In genomic region chr9:121674952-121675351, GRCh38 we compare ENCODE assay signal across 13 cellular contexts. TPM values are rescaled to one million over a fixed set of nuclear protein-coding genes. Genes with fewer than 3 reads are reported as not detected.
DNase-seq lines count a peak whose midpoint lies in the region; ATAC-seq and TF ChIP-seq lines count a peak whose summit lies in the region.
"Had no signal": no experiment of that assay in that cellular context is flagged by ENCODE, and none has a peak within 500 bp of the region (broad histone marks: within the 10 kb centered on the region; RNA-seq: fewer than 3 reads in every experiment).

No MANE protein-coding gene starts in this region.

- 48% methylated on average over 4 of the region's 6 CpGs for WGBS in mammary epithelial cell (ENCODE audit: low coverage, missing lambda C conversion rate)
- WGBS in mesenchymal stem cell, result 9% methylated on average over 6 of the region's 6 CpGs

- H4K91ac ChIP-seq in mesenchymal stem cell (ENCODE audit: low read length), result no peak overlapping the region

- no peak overlapping the region for H2BK12ac ChIP-seq in mesenchymal stem cell (ENCODE audit: low read length in 2 of 2)

- in situ Hi-C loops in mammary epithelial cell (cut with MboI; ENCODE audit: low sequenced_read_pairs in 2 of 2), result no loop called here

- dilution Hi-C loops in mammary epithelial cell (cut with HindIII; ENCODE audit: low sequenced_read_pairs), result no loop called here

- H3K27me3 ChIP-seq in mammary epithelial cell (ENCODE audit: insufficient read depth, low read length), result no peaks in the 10 kb centered on the region
- H3K27me3 ChIP-seq in mesenchymal stem cell (ENCODE audit: control insufficient read depth in 1 of 2, insufficient read depth in 1 of 2, low read length in 2 of 2), result no peaks in the 10 kb centered on the region
- H3K27me3 ChIP-seq: BLaER1 had no signal

- CTCF ChIA-PET in mammary epithelial cell (lab: Charles Lee; ENCODE audit: low non-redundant PET), result no interaction called here
- CTCF ChIA-PET in RWPE1 (lab: Yijun Ruan, JAX), result interaction anchor here (1.2 kb wide), 1 partner anchor 13 kb away, joined by 3 read pairs; no protein-coding TSS in a partner anchor

- BruUV-seq in mammary epithelial cell (replicated peaks; lab: Mats Ljungman, UMichigan), result no TSS peak

- H2BK5ac ChIP-seq in mesenchymal stem cell (ENCODE audit: low read depth, low read length, poor library complexity, severe bottlenecking), result no peak overlapping the region

- H3K9ac ChIP-seq in mammary epithelial cell (ENCODE audit: insufficient read depth, low read length) (no peak overlapping the region), mesenchymal stem cell (ENCODE audit: low read length) (no peak overlapping the region)
- H3K9ac ChIP-seq: BLaER1 had no signal

- H2BK15ac ChIP-seq in mesenchymal stem cell (ENCODE audit: low read depth, poor library complexity, severe bottlenecking), result no peak overlapping the region

- no peaks in the 10 kb centered on the region for H3K36me3 ChIP-seq in mammary epithelial cell (ENCODE audit: insufficient read depth, low read length)
- H3K36me3 ChIP-seq in mesenchymal stem cell (ENCODE audit: control insufficient read depth in 1 of 2, insufficient read depth in 2 of 2, low read depth in 1 of 2, low read length in 2 of 2), result peaks cover 0 to 13% of the 10 kb centered on the region in 2 experiments

- H3K9me3 ChIP-seq in mammary epithelial cell (replicated peaks; ENCODE audit: insufficient read depth, low read length) (no peaks in the 10 kb centered on the region), mesenchymal stem cell (ENCODE audit: control insufficient read depth, low read length) (no peaks in the 10 kb centered on the region)
- H3K9me3 ChIP-seq: BLaER1 had no signal

- H2BK120ac ChIP-seq in mesenchymal stem cell (ENCODE audit: low read depth, low read length), result no peak overlapping the region

- H2AFZ ChIP-seq in mammary epithelial cell (ENCODE audit: low read depth, low read length) (no peak overlapping the region), mesenchymal stem cell (ENCODE audit: low read depth, low read length) (no peak overlapping the region)

- H4K8ac ChIP-seq in mesenchymal stem cell (ENCODE audit: low read length), result no peak overlapping the region

- H3K27ac ChIP-seq in mammary epithelial cell (ENCODE audit: insufficient read depth, low read depth, low read length), result no peak overlapping the region
- H3K27ac ChIP-seq in mesenchymal stem cell (ENCODE audit: low read length, poor library complexity, severe bottlenecking), result no peak overlapping the region
- no peak overlapping the region for H3K27ac ChIP-seq in RWPE1
- H3K27ac ChIP-seq: BLaER1 had no signal

- H3K23ac ChIP-seq in mesenchymal stem cell (ENCODE audit: low read length in 2 of 2), result no peak overlapping the region

- peak overlapping the region in 1 of 2 experiments; percentile 5 for H3K14ac ChIP-seq in mesenchymal stem cell (ENCODE audit: low read length in 2 of 2)

- H3K4me1 ChIP-seq in mammary epithelial cell (ENCODE audit: insufficient read depth, low read length), result no peaks in the 10 kb centered on the region
- H3K4me1 ChIP-seq in mesenchymal stem cell (ENCODE audit: control insufficient read depth, insufficient read depth, low read depth, low read length), result peaks cover 31% of the 10 kb centered on the region

- DNase-seq in Daoy (ENCODE audit: low read depth), result peak; percentile 80
- peak; percentile 1 to 10 for DNase-seq in Kasumi-1 (lab: John Stamatoyannopoulos, UW)
- DNase-seq in mammary epithelial cell, result peak; percentile 51
- DNase-seq in mesenchymal stem cell, result peak; percentile 48
- DNase-seq in activated gamma-delta T cell treated with Interleukin-2 at 50 U/mL for 16 hours, result no peak
- DNase-seq in RWPE1 (ENCODE audit: low spot score), result no peak
- DNase-seq: activated naive CD4-positive, alpha-beta T cell treated with anti-CD3 and anti-CD28 coated beads for 36 hours; Karpas-422; NCI-H2171; OCI-M1 had no signal

- POLR2A ChIA-PET in RWPE1 (lab: Yijun Ruan, JAX; ENCODE audit: low non-redundant PET), result no interaction called here

- TF ChIP-seq CTCF in mammary epithelial cell (conservative IDR thresholded peaks at IDR 0.05 in 1 of 2, IDR thresholded peaks at IDR 0.05 in 1 of 2; ENCODE audit: extremely low read depth in 1 of 2, insufficient read depth in 1 of 2, low read depth in 1 of 2, low read length in 2 of 2) (no peak), RWPE1 (conservative IDR thresholded peaks at IDR 0.05; ENCODE audit: low read depth) (no peak)

- intact Hi-C loops in mammary epithelial cell (cut with micrococcal nuclease), result no loop called here

- peaks cover 16% of the 10 kb centered on the region for H3K79me1 ChIP-seq in mesenchymal stem cell (replicated peaks; ENCODE audit: low read length, poor library complexity, severe bottlenecking)

- H3K4me3 ChIP-seq in mammary epithelial cell (replicated peaks in 1 of 3; ENCODE audit: insufficient read depth in 1 of 3, low read depth in 2 of 3, low read length in 3 of 3) (no peak overlapping the region), mesenchymal stem cell (ENCODE audit: insufficient read depth in 1 of 2, low read depth in 1 of 2, low read length in 2 of 2) (no peak overlapping the region)
- H3K4me3 ChIP-seq: BLaER1 had no signal

- H4K20me1 ChIP-seq in mammary epithelial cell (ENCODE audit: insufficient read depth, low read length), result no peaks in the 10 kb centered on the region

- ATAC-seq in GM18907 (IDR thresholded peaks at IDR 0.05; ENCODE audit: unreplicated experiment) (no peak), HG03196 (IDR thresholded peaks at IDR 0.05; ENCODE audit: unreplicated experiment) (no peak)

- H3K4me2 ChIP-seq in mammary epithelial cell (ENCODE audit: insufficient read depth, low read depth, low read length) (no peak overlapping the region), mesenchymal stem cell (ENCODE audit: low read length, poor library complexity, severe bottlenecking) (peak overlapping the region; percentile 12)
- H3K4me2 ChIP-seq: BLaER1 had no signal

- peak overlapping the region; percentile 41 for H2AK5ac ChIP-seq in mesenchymal stem cell (ENCODE audit: low read length, severe bottlenecking)

- H3K79me2 ChIP-seq in mammary epithelial cell (ENCODE audit: insufficient read depth, low read length), result no peaks in the 10 kb centered on the region

- H3K4ac ChIP-seq in mesenchymal stem cell (ENCODE audit: low read depth in 1 of 2, low read length in 2 of 2), result no peak overlapping the region

- H3K18ac ChIP-seq in mesenchymal stem cell (ENCODE audit: low read depth in 1 of 2, low read length in 2 of 2), result no peak overlapping the region

RNA-seq across cellular contexts. Expression of gene DAB2IP, which starts 23.5 kb away (rescaled TPM):
- total RNA-seq in Daoy (2014; rRNA removed; shearing (Covaris generic)), result 14.3 and 15.9 TPM in 2 replicates
- total RNA-seq in mammary epithelial cell, result 100 to 1,000 TPM in 1 of 2 donors, 10 to 100 TPM in 1; 78.4 to 103 TPM
- polyA plus RNA-seq in mammary epithelial cell, result 60.0 TPM
- polyA minus RNA-seq in mammary epithelial cell, result 122 TPM
- polyA plus RNA-seq in mesenchymal stem cell (2013, experiment 1 of 2), result 13.7 TPM
- polyA plus RNA-seq in mesenchymal stem cell (2013, experiment 2 of 2), result 12.0 TPM

Comparison
In these comparisons a context has a peak if more than half of its experiments do, and no peak if none do; other contexts are left out.
1. DNase-seq: peak in Daoy (single experiment), Kasumi-1 (2 of 2), mammary epithelial cell (single experiment) and mesenchymal stem cell (single experiment); none in activated gamma-delta T cell treated with Interleukin-2 at 50 U/mL for 16 hours (single experiment) and RWPE1 (single experiment).